ENCODE assay signal across 8 cellular contexts in genomic region chr3:196569003-196569516, GRCh38. TPM values are rescaled to one million over a fixed set of nuclear protein-coding genes. Genes with fewer than 3 reads are reported as not detected.
DNase-seq lines count a peak whose midpoint lies in the region; ATAC-seq and TF ChIP-seq lines count a peak whose summit lies in the region.

No MANE protein-coding gene starts in this region.

- peak overlapping the region; percentile 98 for H3K4me2 ChIP-seq in GM23338

- H2AFZ ChIP-seq in GM23338, result peak overlapping the region; percentile 74; the same call in 1 of the 2 replicates

- H3K36me3 ChIP-seq in GM06990 (ENCODE audit: control insufficient read depth, insufficient read depth, low read length) (no peaks in the 10 kb centered on the region; the same call in 1 of the 2 replicates), GM23338 (ENCODE audit: insufficient read depth) (no peaks in the 10 kb centered on the region)
- no peaks in the 10 kb centered on the region for H3K36me3 ChIP-seq in effector memory CD4-positive, alpha-beta T cell (ENCODE audit: control insufficient read depth, insufficient read depth, low read length)

- H3K4me3 Mint-ChIP-seq in GM23338, result peak overlapping the region; percentile 94
- peak overlapping the region; percentile 96 for H3K4me3 Mint-ChIP-seq in activated CD4-positive, alpha-beta T cell treated with anti-CD3 and anti-CD28 coated beads, Interleukin-2, amount 10 ng/mL, durations not matched to agents 7 days and 5 days
- peak overlapping the region; percentile 84 for H3K4me3 Mint-ChIP-seq in mesothelial cell of epicardium

- peaks cover 17% of the 10 kb centered on the region for H4K20me1 ChIP-seq in GM23338 (replicated peaks; ENCODE audit: insufficient read depth)

- peaks cover 61% of the 10 kb centered on the region for H3K79me2 ChIP-seq in GM23338 (replicated peaks; ENCODE audit: insufficient read depth)

- H3K27ac ChIP-seq in GM23338 (ENCODE audit: low read depth), result no peak overlapping the region; the same call in 1 of the 2 replicates
- H3K27ac ChIP-seq in effector memory CD4-positive, alpha-beta T cell (ENCODE audit: insufficient read depth, low read length, poor library complexity, severe bottlenecking), result peak overlapping the region; percentile 86

- peak; percentile 70 for DNase-seq in GM06990 (ENCODE audit: extremely low read depth, insufficient read length)
- peak; percentile 71 for DNase-seq in GM23338 (ENCODE audit: low spot score)
- no peak for DNase-seq in LNCaP clone FGC (ENCODE audit: low read depth)
- peak; percentile 57 for DNase-seq in activated CD4-positive, alpha-beta T cell treated with anti-CD3 and anti-CD28 coated beads, Interleukin-2, amount 10 ng/mL, durations not matched to agents 7 days and 5 days
- DNase-seq in effector memory CD4-positive, alpha-beta T cell, result peak; percentile 21 to 45 (median 37)
- DNase-seq in mesothelial cell of epicardium (ENCODE audit: low spot score in 2 of 2, unreplicated experiment in 2 of 2), result no peak
- peak; percentile 21 for DNase-seq in stimulated activated CD8-positive, alpha-beta memory T cell treated with anti-CD3 and anti-CD28 coated beads, Interleukin-7, amount 100 ng/mL, for 24 hours (ENCODE audit: low read depth)
- no peak for DNase-seq in OCI-M2 (lab: John Stamatoyannopoulos, UW; ENCODE audit: unreplicated experiment)

- peak; percentile 43 for ATAC-seq in GM23338

- TF ChIP-seq CTCF in GM06990 (IDR thresholded peaks at IDR 0.05; ENCODE audit: insufficient read depth, low read length, poor library complexity, severe bottlenecking), result no peak
- no peak for TF ChIP-seq CTCF in GM23338 (conservative IDR thresholded peaks at IDR 0.05; ENCODE audit: low read depth in 2 of 2)
- TF ChIP-seq CTCF in LNCaP clone FGC (IDR thresholded peaks at IDR 0.05; ENCODE audit: control insufficient read depth, extremely low read depth, insufficient read depth), result no peak
- TF ChIP-seq CTCF in mesothelial cell of epicardium (IDR thresholded peaks at IDR 0.05; ENCODE audit: unreplicated experiment), result no peak

- H3K4me1 Mint-ChIP-seq in GM23338 (peaks cover 15% of the 10 kb centered on the region), mesothelial cell of epicardium (peaks cover 22% of the 10 kb centered on the region)
- peaks cover 46% of the 10 kb centered on the region for H3K4me1 Mint-ChIP-seq in activated CD4-positive, alpha-beta T cell treated with anti-CD3 and anti-CD28 coated beads, Interleukin-2, amount 10 ng/mL, durations not matched to agents 7 days and 5 days

- H3K27ac Mint-ChIP-seq in GM23338 (peak overlapping the region; percentile 66), mesothelial cell of epicardium (peak overlapping the region; percentile 94)
- H3K27ac Mint-ChIP-seq in activated CD4-positive, alpha-beta T cell treated with anti-CD3 and anti-CD28 coated beads, Interleukin-2, amount 10 ng/mL, durations not matched to agents 7 days and 5 days, result peak overlapping the region; percentile 94

- peaks cover 12% of the 10 kb centered on the region for H3F3A ChIP-seq in GM23338 (replicated peaks; ENCODE audit: low read depth)

- H3K4me3 ChIP-seq in GM06990 (replicated peaks; ENCODE audit: low read depth, low read length), result peak overlapping the region; percentile 100
- H3K4me3 ChIP-seq in GM23338, result peak overlapping the region; percentile 99
- peak overlapping the region; percentile 98 for H3K4me3 ChIP-seq in LNCaP clone FGC (ENCODE audit: low read depth, low read length)
- peak overlapping the region; percentile 76 for H3K4me3 ChIP-seq in effector memory CD4-positive, alpha-beta T cell (ENCODE audit: insufficient read depth, low read depth, low read length, poor library complexity, severe bottlenecking)

- POLR2A ChIA-PET in activated CD4-positive, alpha-beta T cell treated with anti-CD3 and anti-CD28 coated beads, Interleukin-2, amount 10 ng/mL, durations not matched to agents 7 days and 5 days (lab: Charles Lee), result interaction anchor here (0.9 kb wide), 1 partner anchor 68 kb away, joined by 4 read pairs; no protein-coding TSS in a partner anchor

- H3K27me3 Mint-ChIP-seq in GM23338 (ENCODE audit: insufficient read depth, low read depth, poor library complexity), result peaks cover 5% of the 10 kb centered on the region
- no peaks in the 10 kb centered on the region for H3K27me3 Mint-ChIP-seq in activated CD4-positive, alpha-beta T cell treated with anti-CD3 and anti-CD28 coated beads, Interleukin-2, amount 10 ng/mL, durations not matched to agents 7 days and 5 days
- H3K27me3 Mint-ChIP-seq in mesothelial cell of epicardium (ENCODE audit: low read depth), result no peaks in the 10 kb centered on the region

- CTCF ChIA-PET in activated CD4-positive, alpha-beta T cell treated with anti-CD3 and anti-CD28 coated beads, Interleukin-2, amount 10 ng/mL, durations not matched to agents 7 days and 5 days (lab: Charles Lee), result interaction anchor here (0.5 to 2.1 kb wide), 8 partner anchors 11 to 47 kb away, joined by 3 to 7 read pairs (median 4); no protein-coding TSS in a partner anchor

- H3K27me3 ChIP-seq in GM06990 (replicated peaks; ENCODE audit: control insufficient read depth, insufficient read depth, low read length) (no peaks in the 10 kb centered on the region), GM23338 (ENCODE audit: insufficient read depth) (no peaks in the 10 kb centered on the region)
- H3K27me3 ChIP-seq in effector memory CD4-positive, alpha-beta T cell (replicated peaks; ENCODE audit: control insufficient read depth, insufficient read depth, low read length, poor library complexity, severe bottlenecking), result no peaks in the 10 kb centered on the region

- H3K9me3 ChIP-seq in effector memory CD4-positive, alpha-beta T cell (ENCODE audit: control insufficient read depth, low read length), result no peaks in the 10 kb centered on the region

- no peaks in the 10 kb centered on the region for H3K9me2 ChIP-seq in GM23338 (ENCODE audit: insufficient read depth)

- H3K36me3 Mint-ChIP-seq in GM23338 (ENCODE audit: low read depth) (peaks cover 13% of the 10 kb centered on the region; the same call in 2 of the 3 replicates), mesothelial cell of epicardium (peaks cover 3% of the 10 kb centered on the region)
- H3K36me3 Mint-ChIP-seq in activated CD4-positive, alpha-beta T cell treated with anti-CD3 and anti-CD28 coated beads, Interleukin-2, amount 10 ng/mL, durations not matched to agents 7 days and 5 days (ENCODE audit: low read depth), result peaks cover 20% of the 10 kb centered on the region

- H3K4me1 ChIP-seq in GM23338 (ENCODE audit: insufficient read depth), result peaks cover 9% of the 10 kb centered on the region
- H3K4me1 ChIP-seq in effector memory CD4-positive, alpha-beta T cell (ENCODE audit: control insufficient read depth, insufficient read depth, low read length, poor library complexity, severe bottlenecking), result peaks cover 29% of the 10 kb centered on the region

- H3K9me3 Mint-ChIP-seq in GM23338, result peaks cover 2% of the 10 kb centered on the region; the same call in 1 of the 3 replicates
- H3K9me3 Mint-ChIP-seq in activated CD4-positive, alpha-beta T cell treated with anti-CD3 and anti-CD28 coated beads, Interleukin-2, amount 10 ng/mL, durations not matched to agents 7 days and 5 days, result no peaks in the 10 kb centered on the region
- no peaks in the 10 kb centered on the region for H3K9me3 Mint-ChIP-seq in mesothelial cell of epicardium

TF ChIP-seq in GM23338, 12 proteins besides CTCF, POLR2A, EP300 and RAD21:
- TF ChIP-seq ETS1 (IDR thresholded peaks at IDR 0.05), result no peak

RNA-seq across cellular contexts. Expression of gene FBXO45, which starts 0.6 kb away (rescaled TPM):
- 23.7 and 25.3 TPM in 2 replicates for total RNA-seq in GM23338 (2014; rRNA removed; shearing (Covaris generic))
- 10.3 and 11.5 TPM in 2 replicates for polyA plus RNA-seq in GM23338 (2016; fragmentation: Nextera tagmentation; extraction: Ambion mirVana)
- total RNA-seq in activated CD4-positive, alpha-beta T cell treated with anti-CD3 and anti-CD28 coated beads, Interleukin-2, amount 10 ng/mL, durations not matched to agents 7 days and 5 days, result 10 to 100 TPM; 14.9 to 15.0 TPM
- total RNA-seq in mesothelial cell of epicardium, result 9.1 to 9.4 TPM (median 9.4 TPM) in 3 replicates

RNA-seq across cellular contexts. Expression of gene WDR53, which starts 0.7 kb away (rescaled TPM):
- 1.6 and 6.8 TPM in 2 replicates for total RNA-seq in GM23338 (2014; rRNA removed; shearing (Covaris generic))
- 26.7 and 29.7 TPM in 2 replicates for polyA plus RNA-seq in GM23338 (2016; fragmentation: Nextera tagmentation; extraction: Ambion mirVana)
- total RNA-seq in activated CD4-positive, alpha-beta T cell treated with anti-CD3 and anti-CD28 coated beads, Interleukin-2, amount 10 ng/mL, durations not matched to agents 7 days and 5 days, result 10 to 100 TPM; 19.5 to 24.8 TPM
- total RNA-seq in mesothelial cell of epicardium, result 12.3 to 15.7 TPM (median 13.4 TPM) in 3 replicates

RNA-seq across cellular contexts. Expression of gene SMCO1, which starts 53.9 kb away (rescaled TPM):
- not detected in 2 replicates for total RNA-seq in GM23338 (2014; rRNA removed; shearing (Covaris generic))
- polyA plus RNA-seq in GM23338 (2016; fragmentation: Nextera tagmentation; extraction: Ambion mirVana), result not detected in 2 replicates
- total RNA-seq in activated CD4-positive, alpha-beta T cell treated with anti-CD3 and anti-CD28 coated beads, Interleukin-2, amount 10 ng/mL, durations not matched to agents 7 days and 5 days, result not detected
- total RNA-seq in mesothelial cell of epicardium, result not detected in 3 replicates

Comparison
In these comparisons a context has a peak if more than half of its experiments do, and no peak if none do; other contexts are left out.
1. DNase-seq: peak in GM06990 (single experiment), GM23338 (single experiment), activated CD4-positive, alpha-beta T cell treated with anti-CD3 and anti-CD28 coated beads, Interleukin-2, amount 10 ng/mL, durations not matched to agents 7 days and 5 days (single experiment), effector memory CD4-positive, alpha-beta T cell (3 of 3) and stimulated activated CD8-positive, alpha-beta memory T cell treated with anti-CD3 and anti-CD28 coated beads, Interleukin-7, amount 100 ng/mL, for 24 hours (single experiment); none in LNCaP clone FGC (single experiment), mesothelial cell of epicardium (0 of 2) and OCI-M2 (single experiment).
2. Peak in every context shown above with its lines, with median percentiles within 50 percentile points of each other: H3K4me3 ChIP-seq, H3K27ac Mint-ChIP-seq and H3K4me3 Mint-ChIP-seq.